1 cellular context compared by ENCODE assay signal in the genomic region with DNA sequence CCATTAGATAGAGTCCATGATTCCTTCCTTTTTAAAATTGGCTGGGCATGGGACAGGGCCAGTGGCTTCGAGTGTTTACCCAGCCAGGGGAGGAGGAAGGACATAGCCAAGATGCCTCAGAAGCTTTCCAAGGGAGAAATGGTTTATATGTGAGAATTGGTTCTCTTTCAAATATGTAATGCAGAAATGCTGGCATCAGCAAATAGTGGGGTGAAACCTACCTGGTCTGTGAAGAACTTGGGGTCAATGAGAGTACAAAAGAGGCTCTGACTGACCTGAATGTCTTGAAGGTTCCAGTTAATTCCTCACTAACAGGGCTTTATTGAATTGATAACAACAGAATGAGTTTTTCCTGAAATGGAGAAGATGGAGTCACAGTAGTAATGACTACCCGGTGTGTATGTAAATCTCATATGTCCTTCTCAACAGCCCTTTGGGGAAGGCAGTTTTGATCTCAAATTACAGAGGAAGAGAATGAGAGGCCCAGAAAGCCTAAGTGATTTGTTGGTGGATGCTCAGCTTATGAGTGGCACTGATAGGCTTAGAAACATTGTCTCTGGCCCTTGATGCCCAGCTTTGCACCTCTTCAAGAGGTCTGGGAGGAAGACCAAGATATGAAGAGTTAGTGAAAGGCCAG.
A peak's percentile ranks its signal among the peaks of the same experiment; 100 is the strongest.
TF ChIP-seq lines count a peak whose summit lies in the region.

No MANE protein-coding gene starts in this region.

TF ChIP-seq in H1, 55 proteins besides CTCF, POLR2A, EP300 and RAD21:
- TF ChIP-seq MAFK (IDR thresholded peaks at IDR 0.05; ENCODE audit: low read depth, low read length) (peak; percentile 46), ZNF274 (IDR thresholded peaks at IDR 0.05; ENCODE audit: borderline replicate concordance, extremely low read depth, low read length) (no peak)
TF ChIP-seq in H1: peak in this region for 1.
